12 cellular contexts compared by ENCODE assay signal in genomic region chr1:56094168-56094567, GRCh38.
"Had no signal": no experiment of that assay in that cellular context is flagged by ENCODE, and none has a peak within 500 bp of the region (broad histone marks: within the 10 kb centered on the region; RNA-seq: fewer than 3 reads in every experiment).

No MANE protein-coding gene starts in this region.

- H3K4me3 ChIP-seq: colonic mucosa, left ventricle myocardium inferior, thoracic aorta had no signal

- H3K4me1 ChIP-seq: colonic mucosa had no signal

- DNase-seq: activated CD4-positive, alpha-beta T cell treated with anti-CD3 and anti-CD28 coated beads, Interleukin-2, amount 10 ng/mL, durations not matched to agents 7 days and 5 days; activated CD4-positive, CD25-positive, alpha-beta regulatory T cell; activated CD8-positive, alpha-beta memory T cell treated with anti-CD3 and anti-CD28 coated beads for 24 hours; activated naive CD4-positive, alpha-beta T cell treated with anti-CD3 and anti-CD28 coated beads, Interleukin-2, amount 50 U/mL, for 16 hours; caudate nucleus; colonic mucosa; islet precursor cell; left ventricle myocardium inferior; mesendoderm; stimulated activated CD4-positive, alpha-beta T cell treated with anti-CD3 and anti-CD28 coated beads, Interleukin-4, amount 100 ng/mL, for 4 hours; stimulated activated naive CD8-positive, alpha-beta T cell treated with anti-CD3 and anti-CD28 coated beads, Interleukin-15, amount 100 ng/mL, for 72 hours had no signal

- H3K27me3 ChIP-seq: colonic mucosa had no signal

- H3K9me3 ChIP-seq: colonic mucosa, thoracic aorta had no signal

- H3K27ac ChIP-seq: colonic mucosa, left ventricle myocardium inferior, thoracic aorta had no signal

- ATAC-seq: stimulated activated naive CD8-positive, alpha-beta T cell treated with anti-CD3 and anti-CD28 coated beads, Interleukin-15, amount 100 ng/mL, for 72 hours had no signal

- H3K36me3 ChIP-seq: colonic mucosa, left ventricle myocardium inferior, thoracic aorta had no signal
